ENCODE assay signal across 1 cellular context in genomic region chr2:20617892-20618467, GRCh38.
TF ChIP-seq lines count a peak whose summit lies in the region.

No MANE protein-coding gene starts in this region.

TF ChIP-seq in HepG2, 621 proteins besides CTCF, POLR2A, EP300 and RAD21 (continued from another document and continues in another):
- TF ChIP-seq ZBTB40 (IDR thresholded peaks at IDR 0.05) (no peak), ZBTB40 (CRISPR knock-in tag; IDR thresholded peaks at IDR 0.05) (peak; percentile 31; the same call in 1 of the 2 replicates), CREBL2 (CRISPR knock-in tag; IDR thresholded peaks at IDR 0.05; ENCODE audit: borderline replicate concordance) (no peak), NFKB2 (CRISPR knock-in tag; IDR thresholded peaks at IDR 0.05; ENCODE audit: borderline replicate concordance) (0 out of 2 replicates have a peak, but pooled peaks have one; percentile 29), RXRA (CRISPR knock-in tag; IDR thresholded peaks at IDR 0.05) (peak; percentile 88), ZNF207 (IDR thresholded peaks at IDR 0.05; ENCODE audit: borderline replicate concordance) (no peak), RNF2 (conservative IDR thresholded peaks at IDR 0.05; ENCODE audit: low read depth) (no peak; the same call in 1 of the 2 replicates), ZNF879 (CRISPR knock-in tag; IDR thresholded peaks at IDR 0.05) (no peak), TAF15 (IDR thresholded peaks at IDR 0.05; ENCODE audit: low read depth, low read length, poor library complexity, severe bottlenecking) (no peak), SAP130 (CRISPR knock-in tag; IDR thresholded peaks at IDR 0.05; ENCODE audit: low read depth) (peak; percentile 56; the same call in 1 of the 2 replicates), PBX2 (CRISPR knock-in tag; IDR thresholded peaks at IDR 0.05) (no peak), GPN1 (CRISPR knock-in tag; IDR thresholded peaks at IDR 0.05; ENCODE audit: borderline replicate concordance) (no peak), POLR2G (IDR thresholded peaks at IDR 0.05; ENCODE audit: low read depth, low read length) (peak; percentile 34), CBX2 (IDR thresholded peaks at IDR 0.05; ENCODE audit: low read depth, low read length) (no peak), CBX2 (CRISPR knock-in tag; IDR thresholded peaks at IDR 0.05; ENCODE audit: low read depth) (no peak), NFRKB (IDR thresholded peaks at IDR 0.05) (no peak), ZNF687 (CRISPR knock-in tag; IDR thresholded peaks at IDR 0.05) (peak; percentile 97), ZGPAT (CRISPR knock-in tag; IDR thresholded peaks at IDR 0.05) (peak; percentile 75), SOX6 (IDR thresholded peaks at IDR 0.05) (no peak), SOX6 (CRISPR knock-in tag; IDR thresholded peaks at IDR 0.05) (peak; percentile 62), ZNF556 (CRISPR knock-in tag; IDR thresholded peaks at IDR 0.05; ENCODE audit: borderline replicate concordance) (peak; percentile 46; the same call in 1 of the 2 replicates), ELF3 (CRISPR knock-in tag; IDR thresholded peaks at IDR 0.05) (peak; percentile 66; the same call in 1 of the 2 replicates), HDAC2 (CRISPR knock-in tag; IDR thresholded peaks at IDR 0.05) (peak; percentile 70), ZBTB1 (CRISPR knock-in tag; IDR thresholded peaks at IDR 0.05; ENCODE audit: borderline replicate concordance) (no peak), MXD1 (CRISPR knock-in tag; IDR thresholded peaks at IDR 0.05) (0 out of 2 replicates have a peak, but pooled peaks have one; percentile 40), ZBTB7A (CRISPR knock-in tag; IDR thresholded peaks at IDR 0.05) (0 out of 2 replicates have a peak, but pooled peaks have one; percentile 53), ZFAT (CRISPR knock-in tag; conservative IDR thresholded peaks at IDR 0.05) (no peak), MAFK (conservative IDR thresholded peaks at IDR 0.05 in 1 of 2, IDR thresholded peaks at IDR 0.05 in 1 of 2; ENCODE audit: low read length in 2 of 2) (0 out of 4 replicates have a peak, but pooled peaks have one; percentile 2 to 33), ISL2 (CRISPR knock-in tag; IDR thresholded peaks at IDR 0.05) (peak; percentile 61; the same call in 1 of the 2 replicates), YEATS4 (CRISPR knock-in tag; IDR thresholded peaks at IDR 0.05; ENCODE audit: borderline replicate concordance) (0 out of 2 replicates have a peak, but pooled peaks have one; percentile 20), ZNF256 (CRISPR knock-in tag; conservative IDR thresholded peaks at IDR 0.05) (no peak), ELF1 (CRISPR knock-in tag; IDR thresholded peaks at IDR 0.05) (0 out of 2 replicates have a peak, but pooled peaks have one; percentile 30), NFIB (CRISPR knock-in tag; IDR thresholded peaks at IDR 0.05; ENCODE audit: borderline replicate concordance) (no peak), PITX1 (CRISPR knock-in tag; IDR thresholded peaks at IDR 0.05) (peak; percentile 65; the same call in 1 of the 2 replicates), KDM5B (CRISPR knock-in tag; IDR thresholded peaks at IDR 0.05; ENCODE audit: borderline replicate concordance) (no peak), SOX5 (CRISPR knock-in tag; IDR thresholded peaks at IDR 0.05; ENCODE audit: borderline replicate concordance) (peak; percentile 39; the same call in 1 of the 2 replicates), FOXJ3 (CRISPR knock-in tag; IDR thresholded peaks at IDR 0.05; ENCODE audit: borderline replicate concordance) (0 out of 2 replicates have a peak, but pooled peaks have one; percentile 32), HES4 (CRISPR knock-in tag; IDR thresholded peaks at IDR 0.05; ENCODE audit: borderline replicate concordance) (peak; percentile 78; the same call in 1 of the 2 replicates), GRHL1 (CRISPR knock-in tag; conservative IDR thresholded peaks at IDR 0.05) (no peak), MED1 (CRISPR knock-in tag; IDR thresholded peaks at IDR 0.05) (peak; percentile 87), HNRNPLL (IDR thresholded peaks at IDR 0.05; ENCODE audit: low read depth, low read length, poor library complexity, severe bottlenecking) (peak; percentile 14)
